In genomic region chr16:10576390-10577304, GRCh38 we compare ENCODE assay signal across 1 cellular context.
TF ChIP-seq lines count a peak whose summit lies in the region.

No MANE protein-coding gene starts in this region.

TF ChIP-seq in HCT116, 20 proteins besides CTCF, POLR2A, EP300 and RAD21 (continued from another document):
- TF ChIP-seq REST (IDR thresholded peaks at IDR 0.05; ENCODE audit: low read depth): no peak
- TF ChIP-seq EZH2 (IDR thresholded peaks at IDR 0.05): no peak
TF ChIP-seq in HCT116: peak in this region for 0.
